21 cellular contexts compared by ENCODE assay signal in the genomic region with DNA sequence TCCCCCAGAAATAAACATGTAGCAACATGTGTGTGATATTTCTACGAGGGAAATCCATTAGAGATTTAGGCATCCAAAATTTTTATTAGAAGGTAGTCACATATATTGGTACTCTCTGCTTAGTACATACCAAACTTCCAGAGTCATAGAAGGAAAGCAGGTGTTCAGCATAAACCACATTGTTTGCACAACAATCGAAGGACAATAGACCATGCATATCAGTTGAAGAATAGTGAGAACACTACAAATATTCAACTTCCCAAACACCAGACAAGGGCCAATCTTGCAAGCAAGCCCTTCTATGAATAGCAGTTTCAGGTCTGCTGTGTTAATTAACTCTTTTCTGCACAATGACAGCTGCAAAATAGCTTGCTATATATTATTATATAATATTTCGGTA.
DNase-seq lines count a peak whose midpoint lies in the region; ATAC-seq and TF ChIP-seq lines count a peak whose summit lies in the region.
"Had no signal": no experiment of that assay in that cellular context is flagged by ENCODE, and none has a peak within 500 bp of the region (broad histone marks: within the 10 kb centered on the region; RNA-seq: fewer than 3 reads in every experiment).

No MANE protein-coding gene starts in this region.

- H4K20me1 ChIP-seq in PC-3 (ENCODE audit: low read length), result no peaks in the 10 kb centered on the region

- no peak overlapping the region for H3K27ac ChIP-seq in PC-3 (ENCODE audit: low read length)
- H3K27ac ChIP-seq: A549, cardiac muscle cell, GM23248, SK-N-MC, tibial artery had no signal

- H3K4me3 ChIP-seq in PC-3 (ENCODE audit: low read length), result no peak overlapping the region
- H3K4me3 ChIP-seq: A549, cardiac muscle cell, GM23248, SK-N-MC, tibial artery had no signal

- peaks cover 3% of the 10 kb centered on the region for H3K9me3 Mint-ChIP-seq in activated T-cell treated with anti-CD3 and anti-CD28 coated beads, Interleukin-2, amount 50 U/mL, for 4 hours

- H2AFZ ChIP-seq in PC-3 (ENCODE audit: low read length), result no peak overlapping the region
- H2AFZ ChIP-seq: GM23248 had no signal

- no peaks in the 10 kb centered on the region for H3K36me3 ChIP-seq in PC-3 (ENCODE audit: low read depth, low read length)
- H3K36me3 ChIP-seq: cardiac muscle cell, tibial artery had no signal

- CTCF ChIA-PET in PC-3 (lab: Charles Lee), result no interaction called here

- no peak overlapping the region for H3K4me3 Mint-ChIP-seq in activated T-cell treated with anti-CD3 and anti-CD28 coated beads, Interleukin-2, amount 50 U/mL, for 4 hours

- no peaks in the 10 kb centered on the region; the same call in 1 of the 2 replicates for H3K4me1 ChIP-seq in PC-3 (ENCODE audit: insufficient read depth, low read length)
- H3K4me1 ChIP-seq: A549 had no signal

- no peaks in the 10 kb centered on the region for H3F3A ChIP-seq in PC-3 (ENCODE audit: low read length, unreplicated experiment)

- no peaks in the 10 kb centered on the region for H3K27me3 ChIP-seq in PC-3 (ENCODE audit: low read length)
- H3K27me3 ChIP-seq: cardiac muscle cell, tibial artery had no signal

- intact Hi-C loops in PC-3 (cut with micrococcal nuclease), result no loop called here

- H3K9ac ChIP-seq in PC-3 (ENCODE audit: low read length), result no peak overlapping the region
- H3K9ac ChIP-seq: GM23248 had no signal

- no peaks in the 10 kb centered on the region for H3K9me3 ChIP-seq in PC-3 (ENCODE audit: low read length)
- H3K9me3 ChIP-seq: A549, tibial artery had no signal

- POLR2A ChIA-PET in PC-3 (lab: Charles Lee; ENCODE audit: unreplicated experiment), result no interaction called here

- no peak for TF ChIP-seq CTCF in PC-3 (conservative IDR thresholded peaks at IDR 0.05; ENCODE audit: low read depth, low read length)

- no peaks in the 10 kb centered on the region for H3K36me3 Mint-ChIP-seq in activated T-cell treated with anti-CD3 and anti-CD28 coated beads, Interleukin-2, amount 50 U/mL, for 4 hours (ENCODE audit: insufficient read depth)

- peak; percentile 36 for ATAC-seq in HG03442 (IDR thresholded peaks at IDR 0.05; ENCODE audit: unreplicated experiment)
- ATAC-seq in PC-3, result peak; percentile 72
- ATAC-seq in activated T-cell treated with anti-CD3 and anti-CD28 coated beads, Interleukin-2, amount 50 U/mL, for 4 hours, result no peak
- ATAC-seq: A549, right cardiac atrium had no signal

- H3K79me2 ChIP-seq in PC-3 (ENCODE audit: low read length), result no peaks in the 10 kb centered on the region

- no peaks in the 10 kb centered on the region for H3K27me3 Mint-ChIP-seq in activated T-cell treated with anti-CD3 and anti-CD28 coated beads, Interleukin-2, amount 50 U/mL, for 4 hours (ENCODE audit: low read depth)

- no peaks in the 10 kb centered on the region for H3K4me1 Mint-ChIP-seq in activated T-cell treated with anti-CD3 and anti-CD28 coated beads, Interleukin-2, amount 50 U/mL, for 4 hours (ENCODE audit: low read depth)

- no TSS peak for BruUV-seq in PC-3 (replicated peaks; lab: Mats Ljungman, UMichigan)

- no peak overlapping the region for H3K4me2 ChIP-seq in PC-3 (ENCODE audit: low read length)
- H3K4me2 ChIP-seq: A549 had no signal

- peak; percentile 14 for DNase-seq in COLO668 (lab: John Stamatoyannopoulos, UW; ENCODE audit: unreplicated experiment)
- peak; percentile 33 for DNase-seq in NCI-H2107 (lab: John Stamatoyannopoulos, UW)
- peak; percentile 44 for DNase-seq in PC-3
- no peak for DNase-seq in activated T-cell treated with anti-CD3 and anti-CD28 coated beads, Interleukin-2, amount 50 U/mL, for 4 hours
- no peak for DNase-seq in cerebellar cortex (ENCODE audit: low spot score)
- no peak for DNase-seq in DMS 273 treated with DMSO at 0.1 percent for 48 hours (lab: John Stamatoyannopoulos, UW)
- DNase-seq in mesenteric fat pad (ENCODE audit: low spot score), result no peak
- DNase-seq: activated CD4-positive, CD25-positive, alpha-beta regulatory T cell treated with anti-CD3 and anti-CD28 coated beads, Interleukin-2, amount 50 U/mL, for 72 hours; activated gamma-delta T cell; C1 segment of cervical spinal cord; effector CD4-positive, alpha-beta T cell; GM23248; NCI-H446 treated with DMSO at 0.1 percent for 48 hours; nucleus accumbens; right cardiac atrium; stimulated activated naive CD4-positive, alpha-beta T cell treated with Interleukin-2 at 50 U/mL for 16 hours; tibial artery had no signal

- H3K9me2 ChIP-seq in PC-3 (replicated peaks; ENCODE audit: low read length), result no peaks in the 10 kb centered on the region

Comparison
In these comparisons a context has a peak if more than half of its experiments do, and no peak if none do; other contexts are left out.
1. DNase-seq: peak in COLO668 (single experiment), NCI-H2107 (single experiment) and PC-3 (single experiment); none in activated T-cell treated with anti-CD3 and anti-CD28 coated beads, Interleukin-2, amount 50 U/mL, for 4 hours (single experiment), cerebellar cortex (single experiment), DMS 273 treated with DMSO at 0.1 percent for 48 hours (single experiment) and mesenteric fat pad (single experiment).
2. ATAC-seq: peak in HG03442 (single experiment) and PC-3 (single experiment); none in activated T-cell treated with anti-CD3 and anti-CD28 coated beads, Interleukin-2, amount 50 U/mL, for 4 hours (0 of 2).